In genomic region chr16:880471-881171, GRCh38 we compare ENCODE assay signal across 1 cellular context.
TF ChIP-seq lines count a peak whose summit lies in the region.

No MANE protein-coding gene starts in this region.

TF ChIP-seq in GM23338, 12 proteins besides CTCF, POLR2A, EP300 and RAD21 (continued from another document):
- TF ChIP-seq POLR2AphosphoS5 (IDR thresholded peaks at IDR 0.05; ENCODE audit: low read depth) (no peak), EZH2 (IDR thresholded peaks at IDR 0.05; ENCODE audit: low read depth, unreplicated experiment) (no peak), ZNF114 (CRISPR knock-in tag; IDR thresholded peaks at IDR 0.05) (no peak), NANOG (IDR thresholded peaks at IDR 0.05; ENCODE audit: borderline replicate concordance) (no peak)
- TF ChIP-seq, protein P1, sequence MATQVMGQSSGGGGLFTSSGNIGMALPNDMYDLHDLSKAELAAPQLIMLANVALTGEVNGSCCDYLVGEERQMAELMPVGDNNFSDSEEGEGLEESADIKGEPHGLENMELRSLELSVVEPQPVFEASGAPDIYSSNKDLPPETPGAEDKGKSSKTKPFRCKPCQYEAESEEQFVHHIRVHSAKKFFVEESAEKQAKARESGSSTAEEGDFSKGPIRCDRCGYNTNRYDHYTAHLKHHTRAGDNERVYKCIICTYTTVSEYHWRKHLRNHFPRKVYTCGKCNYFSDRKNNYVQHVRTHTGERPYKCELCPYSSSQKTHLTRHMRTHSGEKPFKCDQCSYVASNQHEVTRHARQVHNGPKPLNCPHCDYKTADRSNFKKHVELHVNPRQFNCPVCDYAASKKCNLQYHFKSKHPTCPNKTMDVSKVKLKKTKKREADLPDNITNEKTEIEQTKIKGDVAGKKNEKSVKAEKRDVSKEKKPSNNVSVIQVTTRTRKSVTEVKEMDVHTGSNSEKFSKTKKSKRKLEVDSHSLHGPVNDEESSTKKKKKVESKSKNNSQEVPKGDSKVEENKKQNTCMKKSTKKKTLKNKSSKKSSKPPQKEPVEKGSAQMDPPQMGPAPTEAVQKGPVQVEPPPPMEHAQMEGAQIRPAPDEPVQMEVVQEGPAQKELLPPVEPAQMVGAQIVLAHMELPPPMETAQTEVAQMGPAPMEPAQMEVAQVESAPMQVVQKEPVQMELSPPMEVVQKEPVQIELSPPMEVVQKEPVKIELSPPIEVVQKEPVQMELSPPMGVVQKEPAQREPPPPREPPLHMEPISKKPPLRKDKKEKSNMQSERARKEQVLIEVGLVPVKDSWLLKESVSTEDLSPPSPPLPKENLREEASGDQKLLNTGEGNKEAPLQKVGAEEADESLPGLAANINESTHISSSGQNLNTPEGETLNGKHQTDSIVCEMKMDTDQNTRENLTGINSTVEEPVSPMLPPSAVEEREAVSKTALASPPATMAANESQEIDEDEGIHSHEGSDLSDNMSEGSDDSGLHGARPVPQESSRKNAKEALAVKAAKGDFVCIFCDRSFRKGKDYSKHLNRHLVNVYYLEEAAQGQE (IDR thresholded peaks at IDR 0.05; ENCODE audit: unreplicated experiment) = no peak
